8 cellular contexts compared by ENCODE assay signal in the genomic region with DNA sequence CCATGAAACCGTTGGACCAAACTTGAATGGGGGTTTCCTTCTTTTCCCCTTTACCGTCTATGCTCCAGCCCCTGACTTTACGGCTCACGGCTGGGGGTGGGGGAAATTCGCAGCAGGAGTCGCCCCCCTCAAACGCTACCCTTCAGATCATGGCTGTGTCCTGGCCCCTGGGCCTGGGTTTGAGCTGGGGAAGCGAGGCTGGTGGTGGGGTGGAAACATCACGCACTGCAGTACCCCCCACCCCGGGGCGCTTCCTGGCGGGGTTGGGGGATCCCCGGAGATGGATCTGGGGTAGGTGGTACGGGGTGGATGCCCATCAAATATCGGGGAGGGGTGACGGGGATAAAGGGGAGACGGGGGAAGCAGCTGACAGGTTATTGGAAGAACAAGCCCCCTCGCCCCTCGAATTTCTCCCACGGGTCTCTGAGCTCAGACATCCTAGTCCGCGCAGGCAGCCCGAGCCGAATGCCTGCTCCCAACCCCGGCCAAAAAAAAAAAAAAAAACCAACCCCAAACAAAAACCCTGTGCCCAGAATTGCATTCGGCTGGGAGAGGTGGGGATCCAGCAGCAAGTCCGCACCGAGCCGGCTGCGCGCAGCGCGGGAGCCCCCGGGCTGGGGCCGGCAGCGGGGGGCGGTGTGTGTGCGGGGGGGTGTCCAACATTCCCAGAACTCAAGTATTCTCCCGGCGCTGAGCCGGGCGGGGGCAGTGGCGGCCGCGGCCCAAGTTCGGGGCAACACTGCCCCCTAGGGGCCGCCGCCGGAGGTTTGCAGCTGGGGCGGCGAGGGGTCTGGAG. TPM values are rescaled to one million over a fixed set of nuclear protein-coding genes. Genes with fewer than 3 reads are reported as not detected.
DNase-seq lines count a peak whose midpoint lies in the region; ATAC-seq and TF ChIP-seq lines count a peak whose summit lies in the region.

No MANE protein-coding gene starts in this region.

- TF ChIP-seq CTCF in fibroblast of villous mesenchyme (IDR thresholded peaks at IDR 0.05; ENCODE audit: insufficient read depth, low read depth, low read length) = peak; percentile 88
- peak; percentile 90 for TF ChIP-seq CTCF in nephron progenitor cell (IDR thresholded peaks at IDR 0.05)

- no peaks in the 10 kb centered on the region for H3K9me3 ChIP-seq in CD4-positive, CD25-positive, alpha-beta regulatory T cell (ENCODE audit: control insufficient read depth in 2 of 2, low read length in 2 of 2)

- H3K4me1 Mint-ChIP-seq in CD4-positive, CD25-positive, alpha-beta regulatory T cell = peaks cover 12 to 43% (median 28%) of the 10 kb centered on the region in 4 donors
- H3K4me1 Mint-ChIP-seq in IgD-negative memory B cell (peaks cover 17 to 22% (median 18%) of the 10 kb centered on the region in 3 donors), nephron progenitor cell (peaks cover 61% of the 10 kb centered on the region)

- peaks cover 25% of the 10 kb centered on the region for H3K27me3 Mint-ChIP-seq in CD4-positive, CD25-positive, alpha-beta regulatory T cell
- peaks cover 20% of the 10 kb centered on the region for H3K27me3 Mint-ChIP-seq in IgD-negative memory B cell
- peaks cover 20% of the 10 kb centered on the region for H3K27me3 Mint-ChIP-seq in nephron progenitor cell (ENCODE audit: low read depth, poor library complexity)

- ATAC-seq in CD4-positive, CD25-positive, alpha-beta regulatory T cell (ENCODE audit: low read depth in 2 of 2) = peak; percentile 69 to 75
- peak; percentile 70 for ATAC-seq in GM19455 (IDR thresholded peaks at IDR 0.05; ENCODE audit: unreplicated experiment)

- peak overlapping the region; percentile 84 to 93 (median 90) for H3K4me3 Mint-ChIP-seq in CD4-positive, CD25-positive, alpha-beta regulatory T cell
- H3K4me3 Mint-ChIP-seq in IgD-negative memory B cell = peak overlapping the region; percentile 77 to 95 (median 94)
- H3K4me3 Mint-ChIP-seq in nephron progenitor cell = peak overlapping the region; percentile 90

- no peaks in the 10 kb centered on the region for H3K36me3 Mint-ChIP-seq in CD4-positive, CD25-positive, alpha-beta regulatory T cell
- H3K36me3 Mint-ChIP-seq in IgD-negative memory B cell (peaks cover 4% of the 10 kb centered on the region), nephron progenitor cell (ENCODE audit: low read depth) (no peaks in the 10 kb centered on the region)

- peak overlapping the region; percentile 63 for H3K27ac ChIP-seq in CD4-positive, CD25-positive, alpha-beta regulatory T cell (ENCODE audit: insufficient read depth, low read length, poor library complexity, severe bottlenecking)

- no peaks in the 10 kb centered on the region for H3K36me3 ChIP-seq in CD4-positive, CD25-positive, alpha-beta regulatory T cell (ENCODE audit: control insufficient read depth, insufficient read depth, low read length)

- DNase-seq in CD4-positive, CD25-positive, alpha-beta regulatory T cell = peak; percentile 54 to 70 (median 58)
- DNase-seq in RKO (ENCODE audit: low spot score) (peak; percentile 73), activated gamma-delta T cell treated with Interleukin-2 at 50 U/mL for 16 hours (peak; percentile 67), fibroblast of villous mesenchyme (ENCODE audit: low read depth) (peak; percentile 69), nephron progenitor cell (peak; percentile 91), stromal cell of bone marrow (ENCODE audit: low read depth) (peak; percentile 43)

- H3K4me3 ChIP-seq in CD4-positive, CD25-positive, alpha-beta regulatory T cell (ENCODE audit: low read depth, low read length) = peak overlapping the region; percentile 57
- peak overlapping the region; percentile 53 for H3K4me3 ChIP-seq in fibroblast of villous mesenchyme (ENCODE audit: low read depth, low read length)

- H3K9me3 Mint-ChIP-seq in CD4-positive, CD25-positive, alpha-beta regulatory T cell = no peaks in the 10 kb centered on the region
- H3K9me3 Mint-ChIP-seq in IgD-negative memory B cell (no peaks in the 10 kb centered on the region), nephron progenitor cell (no peaks in the 10 kb centered on the region)

- H3K4me1 ChIP-seq in CD4-positive, CD25-positive, alpha-beta regulatory T cell (ENCODE audit: control insufficient read depth, insufficient read depth, low read length, poor library complexity, severe bottlenecking) = peaks cover 26% of the 10 kb centered on the region

- H3K27me3 ChIP-seq in CD4-positive, CD25-positive, alpha-beta regulatory T cell (ENCODE audit: control insufficient read depth, insufficient read depth, low read length) = peaks cover 3% of the 10 kb centered on the region

- peak overlapping the region; percentile 23 to 93 (median 77) for H3K27ac Mint-ChIP-seq in CD4-positive, CD25-positive, alpha-beta regulatory T cell
- peak overlapping the region; percentile 57 to 80 (median 63) for H3K27ac Mint-ChIP-seq in IgD-negative memory B cell
- peak overlapping the region; percentile 99 for H3K27ac Mint-ChIP-seq in nephron progenitor cell

RNA-seq across cellular contexts. Expression of a gene that starts 59.0 kb away (rescaled TPM):
- 0.15 TPM for total RNA-seq in CD4-positive, CD25-positive, alpha-beta regulatory T cell
- polyA plus RNA-seq in CD4-positive, CD25-positive, alpha-beta regulatory T cell = under 1 TPM in 2 of 4 donors, not detected in 2; 0.15 to 0.36 TPM
- 0.41 TPM for polyA plus RNA-seq in IgD-negative memory B cell
- 1.3 and 2.2 TPM in 2 replicates for total RNA-seq in fibroblast of villous mesenchyme

Comparison
In these comparisons a context has a peak if more than half of its experiments do, and no peak if none do; other contexts are left out.
1. Peak in every context shown above with its lines: DNase-seq, ATAC-seq, H3K4me3 ChIP-seq and H3K27ac ChIP-seq.